1 cellular context compared by ENCODE assay signal in the genomic region with DNA sequence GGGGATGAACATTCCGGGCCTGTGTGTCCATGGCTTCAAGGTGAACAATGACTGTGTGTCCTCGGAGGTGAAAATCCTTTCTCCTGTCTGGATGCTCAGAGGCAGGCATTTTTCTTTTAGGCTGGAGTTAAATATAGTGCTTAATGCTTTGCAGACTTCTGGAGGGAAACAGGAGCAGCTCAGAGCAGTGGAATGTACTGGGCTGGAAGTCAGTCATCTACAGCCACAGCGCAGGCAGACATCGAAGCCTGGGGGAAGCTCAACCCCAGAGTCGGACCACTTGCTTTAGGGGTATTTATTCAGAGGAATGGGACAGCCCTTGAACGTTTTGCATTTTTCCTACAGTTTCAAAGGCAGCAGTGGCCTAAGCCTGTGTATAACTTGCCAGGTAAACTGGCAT.
TF ChIP-seq lines count a peak whose summit lies in the region.

No MANE protein-coding gene starts in this region.

TF ChIP-seq in GM23338, 12 proteins besides CTCF, POLR2A, EP300 and RAD21 (continued from another document):
- TF ChIP-seq ZNF462 (CRISPR knock-in tag; IDR thresholded peaks at IDR 0.05): no peak
- TF ChIP-seq POLR2AphosphoS5 (IDR thresholded peaks at IDR 0.05; ENCODE audit: low read depth): no peak
- no peak for TF ChIP-seq NANOG (IDR thresholded peaks at IDR 0.05; ENCODE audit: borderline replicate concordance)
- no peak for TF ChIP-seq JUNB (IDR thresholded peaks at IDR 0.05; ENCODE audit: unreplicated experiment)
